In genomic region chr16:57592591-57593003, GRCh38 we compare ENCODE assay signal across 8 cellular contexts. TPM values are rescaled to one million over a fixed set of nuclear protein-coding genes. Genes with fewer than 3 reads are reported as not detected.
DNase-seq lines count a peak whose midpoint lies in the region; ATAC-seq and TF ChIP-seq lines count a peak whose summit lies in the region.

No MANE protein-coding gene starts in this region.

- H3K36me3 Mint-ChIP-seq in CD4-positive, alpha-beta memory T cell: peaks cover 1 to 9% of the 10 kb centered on the region in 2 donors
- H3K36me3 Mint-ChIP-seq in natural killer cell: peaks cover 25% of the 10 kb centered on the region

- no peaks in the 10 kb centered on the region for H3K9me3 ChIP-seq in CD4-positive, alpha-beta memory T cell (ENCODE audit: control insufficient read depth in 1 of 2, low read length in 2 of 2)

- peak overlapping the region; percentile 82 to 96 (median 87) for H3K27ac Mint-ChIP-seq in CD4-positive, alpha-beta memory T cell
- H3K27ac Mint-ChIP-seq in natural killer cell: peak overlapping the region; percentile 94 to 97

- peak overlapping the region; percentile 6 to 24 for H3K4me3 ChIP-seq in CD4-positive, alpha-beta memory T cell (ENCODE audit: low read length in 2 of 2)

- H3K27me3 ChIP-seq in CD4-positive, alpha-beta memory T cell (ENCODE audit: insufficient read depth, low read length): no peaks in the 10 kb centered on the region

- CTCF ChIA-PET in CD4-positive, alpha-beta memory T cell (lab: Charles Lee; ENCODE audit: partially characterized antibody): interaction anchor here (1.0 to 19.4 kb wide), 9 partner anchors 9 to 292 kb away, joined by 3 to 357 read pairs (median 10); no protein-coding TSS in a partner anchor

- intact Hi-C loops in CD4-positive, alpha-beta memory T cell (cut with micrococcal nuclease): loop anchor here (1.0 to 5.0 kb wide), 3 partner anchors 128 to 410 kb away; partner anchors contain the start of genes KATNB1, USB1 and ZNF319
- intact Hi-C loops in natural killer cell (cut with micrococcal nuclease): loop anchor here (1.0 to 5.0 kb wide), 4 partner anchors 16 to 145 kb away; partner anchors contain the start of gene KATNB1

- H3K4me1 Mint-ChIP-seq in CD4-positive, alpha-beta memory T cell: peaks cover 28 to 49% (median 35%) of the 10 kb centered on the region in 4 donors
- H3K4me1 Mint-ChIP-seq in natural killer cell: peaks cover 78 to 82% of the 10 kb centered on the region in 2 donors

- DNase-seq in CD4-positive, alpha-beta memory T cell: peak; percentile 76 to 83 (median 79)
- peak; percentile 47 for DNase-seq in KG1 (lab: John Stamatoyannopoulos, UW)
- DNase-seq in activated T-cell treated with anti-CD3 and anti-CD28 coated beads, Interleukin-2, amount 50 U/mL, for 1 hour: peak; percentile 66
- peak; percentile 74 for DNase-seq in natural killer cell
- DNase-seq in DMS 273 (lab: John Stamatoyannopoulos, UW; ENCODE audit: unreplicated experiment): no peak
- DNase-seq in NCI-H1092 (lab: John Stamatoyannopoulos, UW): no peak

- no peaks in the 10 kb centered on the region for H3K36me3 ChIP-seq in CD4-positive, alpha-beta memory T cell (ENCODE audit: insufficient read depth, low read length)

- H3K4me1 ChIP-seq in CD4-positive, alpha-beta memory T cell (ENCODE audit: insufficient read depth, low read length): peaks cover 35% of the 10 kb centered on the region

- peaks cover 2 to 13% (median 9%) of the 10 kb centered on the region in 8 donors for H3K9me3 Mint-ChIP-seq in CD4-positive, alpha-beta memory T cell
- peaks cover 2 to 7% of the 10 kb centered on the region in 2 donors for H3K9me3 Mint-ChIP-seq in natural killer cell

- POLR2A ChIA-PET in CD4-positive, alpha-beta memory T cell (lab: Charles Lee; ENCODE audit: partially characterized antibody): interaction anchor here (0.5 to 3.7 kb wide), 11 partner anchors 9 to 146 kb away, joined by 3 to 36 read pairs (median 6); partner anchors contain the start of genes CIAPIN1, COQ9 and KATNB1

- peak overlapping the region in 7 of 8 donors; percentile 68 to 89 (median 75) for H3K4me3 Mint-ChIP-seq in CD4-positive, alpha-beta memory T cell
- H3K4me3 Mint-ChIP-seq in natural killer cell: peak overlapping the region; percentile 82

- H3K27me3 Mint-ChIP-seq in CD4-positive, alpha-beta memory T cell: no peaks in the 10 kb centered on the region
- H3K27me3 Mint-ChIP-seq in natural killer cell (ENCODE audit: low read depth in 2 of 2): no peaks in the 10 kb centered on the region

- peak overlapping the region; percentile 16 for H3K27ac ChIP-seq in CD4-positive, alpha-beta memory T cell (ENCODE audit: low read depth, low read length)

- TF ChIP-seq CTCF in natural killer cell (IDR thresholded peaks at IDR 0.05): no peak

- ATAC-seq in natural killer cell: peak; percentile 50 to 81 (median 76)
- no peak for ATAC-seq in GM19395 (IDR thresholded peaks at IDR 0.05; ENCODE audit: unreplicated experiment)
- no peak for ATAC-seq in HG03139 (IDR thresholded peaks at IDR 0.05; ENCODE audit: unreplicated experiment)

RNA-seq across cellular contexts. Expression of gene ADGRG1, which starts 35.8 kb away (rescaled TPM):
- total RNA-seq in CD4-positive, alpha-beta memory T cell: under 1 TPM; 0.33 to 0.41 TPM
- under 1 TPM in 1 of 2 donors, not detected in 1; 0.53 TPM for polyA plus RNA-seq in CD4-positive, alpha-beta memory T cell
- 100 to 1,000 TPM; 830 to 949 (median 858) TPM for total RNA-seq in natural killer cell

RNA-seq across cellular contexts. Expression of gene ADGRG5, which starts 50.2 kb away (rescaled TPM):
- 1 to 10 TPM; 1.5 to 3.0 TPM for total RNA-seq in CD4-positive, alpha-beta memory T cell
- 1 to 10 TPM; 2.3 to 3.8 TPM for polyA plus RNA-seq in CD4-positive, alpha-beta memory T cell
- 100 to 1,000 TPM in 1 of 3 donors, 10 to 100 TPM in 2; 83.2 to 118 (median 94.5) TPM for total RNA-seq in natural killer cell

RNA-seq across cellular contexts. Expression of gene CCDC102A, which starts 56.2 kb away (rescaled TPM):
- 1 to 10 TPM; 4.7 to 5.4 TPM for total RNA-seq in CD4-positive, alpha-beta memory T cell
- polyA plus RNA-seq in CD4-positive, alpha-beta memory T cell: 1 to 10 TPM; 1.2 to 9.9 TPM
- 10 to 100 TPM; 15.5 to 24.4 (median 17.1) TPM for total RNA-seq in natural killer cell

Comparison
In these comparisons a context has a peak if more than half of its experiments do, and no peak if none do; other contexts are left out.
1. DNase-seq: peak in CD4-positive, alpha-beta memory T cell (5 of 5), KG1 (single experiment), activated T-cell treated with anti-CD3 and anti-CD28 coated beads, Interleukin-2, amount 50 U/mL, for 1 hour (single experiment) and natural killer cell (single experiment); none in DMS 273 (single experiment) and NCI-H1092 (single experiment).
2. ATAC-seq: peak in natural killer cell (3 of 3); none in GM19395 (single experiment) and HG03139 (single experiment).
3. RNA of gene ADGRG1, which starts 35.8 kb away (total RNA-seq): 830 to 949 TPM in natural killer cell; 0.33 to 0.41 TPM in CD4-positive, alpha-beta memory T cell; every median in the first group is over 100 times any median in the second.
4. RNA of gene ADGRG5, which starts 50.2 kb away (total RNA-seq): 83.2 to 118 TPM in natural killer cell; 1.5 to 3.0 TPM in CD4-positive, alpha-beta memory T cell; every median in the first group is over 10 times any median in the second.